18 cellular contexts compared by ENCODE assay signal in the genomic region with DNA sequence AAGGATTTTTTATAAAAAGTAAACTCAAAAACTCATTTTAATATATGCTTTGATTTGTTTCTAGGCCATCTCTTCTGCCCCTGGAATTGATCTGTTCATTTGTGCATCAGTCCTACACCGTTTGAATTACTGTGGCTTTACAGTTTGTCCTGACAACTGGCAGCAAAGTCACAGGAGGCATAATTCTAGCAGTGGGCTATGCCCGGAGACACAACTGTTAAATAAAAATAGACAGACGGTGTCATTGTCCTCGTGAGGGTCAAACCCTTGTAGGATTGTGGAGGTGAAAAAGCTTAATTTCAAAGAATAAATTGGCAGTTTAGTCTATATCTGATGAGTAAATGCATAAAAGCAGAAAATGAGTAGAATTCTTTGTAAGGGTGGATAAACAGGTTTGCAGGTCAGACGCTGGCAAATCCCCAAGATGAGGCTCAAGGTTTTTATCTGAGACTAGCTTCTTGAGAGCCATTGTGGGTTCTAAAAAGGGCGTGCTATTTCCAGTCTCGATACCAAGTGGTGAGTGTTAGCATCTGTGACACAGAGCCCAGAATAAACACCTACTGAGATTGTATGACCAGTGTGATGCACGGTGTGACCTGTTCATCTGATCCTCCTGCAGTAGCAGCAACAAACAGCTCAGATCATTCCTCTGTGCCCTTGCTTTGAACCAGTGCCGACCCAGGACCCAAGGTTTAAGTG.
"Had no signal": no experiment of that assay in that cellular context is flagged by ENCODE, and none has a peak within 500 bp of the region (broad histone marks: within the 10 kb centered on the region; RNA-seq: fewer than 3 reads in every experiment).

No MANE protein-coding gene starts in this region.

- H3K27ac ChIP-seq: body of pancreas, neural progenitor cell, pancreas, tibial artery, vagina had no signal

- ATAC-seq: activated naive CD4-positive, alpha-beta T cell treated with anti-CD3 and anti-CD28 coated beads, Interleukin-2, amount 50 U/mL, for 72 hours; body of pancreas; effector memory CD8-positive, alpha-beta T cell; pancreas had no signal

- DNase-seq: activated CD4-positive, alpha-beta T cell treated with anti-CD3 and anti-CD28 coated beads, Interleukin-2, amount 50 U/mL, for 4 hours; activated CD4-positive, CD25-positive, alpha-beta regulatory T cell treated with anti-CD3 and anti-CD28 coated beads, Interleukin-2, amount 50 U/mL, for 72 hours; activated effector memory CD4-positive, alpha-beta T cell treated with anti-CD3 and anti-CD28 coated beads, Interleukin-2, amount 50 U/mL, for 16 hours; activated T-cell treated with anti-CD3 and anti-CD28 coated beads, Interleukin-2, amount 50 U/mL, for 1 hour; amniotic stem cell; body of pancreas; cerebellar nuclear complex; effector memory CD8-positive, alpha-beta T cell; erythroblast; immature natural killer cell; mesenchymal stem cell; pancreas; retina; tibial artery had no signal

- H3K4me3 ChIP-seq: body of pancreas, neural progenitor cell, pancreas, smooth muscle cell, tibial artery, vagina had no signal

- H3K9me3 ChIP-seq: body of pancreas, pancreas, tibial artery, vagina had no signal

- H3K36me3 ChIP-seq: neural progenitor cell, pancreas, tibial artery, vagina had no signal

- H3K27me3 ChIP-seq: body of pancreas, neural progenitor cell, pancreas, tibial artery, vagina had no signal

- H3K4me1 ChIP-seq: body of pancreas, neural progenitor cell, pancreas, tibial artery, vagina had no signal
